In the genomic region with DNA sequence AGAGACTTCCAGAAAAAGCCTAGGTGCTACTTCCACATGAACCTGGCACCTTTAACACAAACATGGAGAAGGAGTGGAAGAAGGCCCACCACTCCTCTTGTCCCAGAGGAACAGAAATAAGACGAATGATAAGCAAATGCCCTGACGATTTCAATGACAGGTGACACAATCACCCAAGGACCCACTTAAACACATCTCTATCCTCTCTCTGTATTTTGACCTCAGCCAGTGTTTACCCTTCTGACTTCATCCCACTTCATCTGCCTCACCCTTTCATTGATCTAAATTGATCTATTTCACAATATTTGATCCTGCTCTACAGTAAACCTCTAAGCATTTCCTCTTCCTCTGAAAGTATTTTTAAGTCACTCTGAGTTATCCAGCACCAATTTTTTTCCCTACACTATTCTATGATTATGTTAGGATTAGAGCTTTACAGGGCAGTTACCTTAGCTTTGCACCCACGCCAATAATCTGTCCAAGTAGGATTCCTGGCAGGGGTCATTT, we compare ENCODE assay signal across 1 cellular context.
TF ChIP-seq lines count a peak whose summit lies in the region.

No MANE protein-coding gene starts in this region.

TF ChIP-seq in HepG2, 621 proteins besides CTCF, POLR2A, EP300 and RAD21 (continued from another document and continues in another):
- TF ChIP-seq, protein P1, sequence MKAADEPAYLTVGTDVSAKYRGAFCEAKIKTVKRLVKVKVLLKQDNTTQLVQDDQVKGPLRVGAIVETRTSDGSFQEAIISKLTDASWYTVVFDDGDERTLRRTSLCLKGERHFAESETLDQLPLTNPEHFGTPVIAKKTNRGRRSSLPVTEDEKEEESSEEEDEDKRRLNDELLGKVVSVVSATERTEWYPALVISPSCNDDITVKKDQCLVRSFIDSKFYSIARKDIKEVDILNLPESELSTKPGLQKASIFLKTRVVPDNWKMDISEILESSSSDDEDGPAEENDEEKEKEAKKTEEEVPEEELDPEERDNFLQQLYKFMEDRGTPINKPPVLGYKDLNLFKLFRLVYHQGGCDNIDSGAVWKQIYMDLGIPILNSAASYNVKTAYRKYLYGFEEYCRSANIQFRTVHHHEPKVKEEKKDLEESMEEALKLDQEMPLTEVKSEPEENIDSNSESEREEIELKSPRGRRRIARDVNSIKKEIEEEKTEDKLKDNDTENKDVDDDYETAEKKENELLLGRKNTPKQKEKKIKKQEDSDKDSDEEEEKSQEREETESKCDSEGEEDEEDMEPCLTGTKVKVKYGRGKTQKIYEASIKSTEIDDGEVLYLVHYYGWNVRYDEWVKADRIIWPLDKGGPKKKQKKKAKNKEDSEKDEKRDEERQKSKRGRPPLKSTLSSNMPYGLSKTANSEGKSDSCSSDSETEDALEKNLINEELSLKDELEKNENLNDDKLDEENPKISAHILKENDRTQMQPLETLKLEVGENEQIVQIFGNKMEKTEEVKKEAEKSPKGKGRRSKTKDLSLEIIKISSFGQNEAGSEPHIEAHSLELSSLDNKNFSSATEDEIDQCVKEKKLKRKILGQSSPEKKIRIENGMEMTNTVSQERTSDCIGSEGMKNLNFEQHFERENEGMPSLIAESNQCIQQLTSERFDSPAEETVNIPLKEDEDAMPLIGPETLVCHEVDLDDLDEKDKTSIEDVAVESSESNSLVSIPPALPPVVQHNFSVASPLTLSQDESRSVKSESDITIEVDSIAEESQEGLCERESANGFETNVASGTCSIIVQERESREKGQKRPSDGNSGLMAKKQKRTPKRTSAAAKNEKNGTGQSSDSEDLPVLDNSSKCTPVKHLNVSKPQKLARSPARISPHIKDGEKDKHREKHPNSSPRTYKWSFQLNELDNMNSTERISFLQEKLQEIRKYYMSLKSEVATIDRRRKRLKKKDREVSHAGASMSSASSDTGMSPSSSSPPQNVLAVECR (CRISPR knock-in tag; IDR thresholded peaks at IDR 0.05; ENCODE audit: borderline replicate concordance): peak; percentile 62; the same call in 1 of the 2 replicates
- no peak for TF ChIP-seq ZNF672 (CRISPR knock-in tag; IDR thresholded peaks at IDR 0.05)
- peak; percentile 46; the same call in 1 of the 2 replicates for TF ChIP-seq THRA (CRISPR knock-in tag; IDR thresholded peaks at IDR 0.05; ENCODE audit: borderline replicate concordance)
- TF ChIP-seq ZNF329 (CRISPR knock-in tag; IDR thresholded peaks at IDR 0.05; ENCODE audit: low read depth): no peak
- TF ChIP-seq TP53 (CRISPR knock-in tag; conservative IDR thresholded peaks at IDR 0.05): no peak
- peak; percentile 69; the same call in 1 of the 2 replicates for TF ChIP-seq ATF1 (CRISPR knock-in tag; IDR thresholded peaks at IDR 0.05)
- TF ChIP-seq BCL3 (CRISPR knock-in tag; IDR thresholded peaks at IDR 0.05): no peak
- peak; percentile 88 for TF ChIP-seq ZNF503 (CRISPR knock-in tag; IDR thresholded peaks at IDR 0.05)
- peak; percentile 68; the same call in 1 of the 2 replicates for TF ChIP-seq KAT8 (CRISPR knock-in tag; IDR thresholded peaks at IDR 0.05)
- no peak for TF ChIP-seq ZFP90 (CRISPR knock-in tag; IDR thresholded peaks at IDR 0.05; ENCODE audit: borderline replicate concordance)
- no peak for TF ChIP-seq ZNF747 (CRISPR knock-in tag; IDR thresholded peaks at IDR 0.05; ENCODE audit: borderline replicate concordance)
- TF ChIP-seq, protein P2, sequence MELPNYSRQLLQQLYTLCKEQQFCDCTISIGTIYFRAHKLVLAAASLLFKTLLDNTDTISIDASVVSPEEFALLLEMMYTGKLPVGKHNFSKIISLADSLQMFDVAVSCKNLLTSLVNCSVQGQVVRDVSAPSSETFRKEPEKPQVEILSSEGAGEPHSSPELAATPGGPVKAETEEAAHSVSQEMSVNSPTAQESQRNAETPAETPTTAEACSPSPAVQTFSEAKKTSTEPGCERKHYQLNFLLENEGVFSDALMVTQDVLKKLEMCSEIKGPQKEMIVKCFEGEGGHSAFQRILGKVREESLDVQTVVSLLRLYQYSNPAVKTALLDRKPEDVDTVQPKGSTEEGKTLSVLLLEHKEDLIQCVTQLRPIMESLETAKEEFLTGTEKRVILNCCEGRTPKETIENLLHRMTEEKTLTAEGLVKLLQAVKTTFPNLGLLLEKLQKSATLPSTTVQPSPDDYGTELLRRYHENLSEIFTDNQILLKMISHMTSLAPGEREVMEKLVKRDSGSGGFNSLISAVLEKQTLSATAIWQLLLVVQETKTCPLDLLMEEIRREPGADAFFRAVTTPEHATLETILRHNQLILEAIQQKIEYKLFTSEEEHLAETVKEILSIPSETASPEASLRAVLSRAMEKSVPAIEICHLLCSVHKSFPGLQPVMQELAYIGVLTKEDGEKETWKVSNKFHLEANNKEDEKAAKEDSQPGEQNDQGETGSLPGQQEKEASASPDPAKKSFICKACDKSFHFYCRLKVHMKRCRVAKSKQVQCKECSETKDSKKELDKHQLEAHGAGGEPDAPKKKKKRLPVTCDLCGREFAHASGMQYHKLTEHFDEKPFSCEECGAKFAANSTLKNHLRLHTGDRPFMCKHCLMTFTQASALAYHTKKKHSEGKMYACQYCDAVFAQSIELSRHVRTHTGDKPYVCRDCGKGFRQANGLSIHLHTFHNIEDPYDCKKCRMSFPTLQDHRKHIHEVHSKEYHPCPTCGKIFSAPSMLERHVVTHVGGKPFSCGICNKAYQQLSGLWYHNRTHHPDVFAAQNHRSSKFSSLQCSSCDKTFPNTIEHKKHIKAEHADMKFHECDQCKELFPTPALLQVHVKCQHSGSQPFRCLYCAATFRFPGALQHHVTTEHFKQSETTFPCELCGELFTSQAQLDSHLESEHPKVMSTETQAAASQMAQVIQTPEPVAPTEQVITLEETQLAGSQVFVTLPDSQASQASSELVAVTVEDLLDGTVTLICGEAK (IDR thresholded peaks at IDR 0.05): no peak
- TF ChIP-seq, protein P2 (CRISPR knock-in tag; IDR thresholded peaks at IDR 0.05): no peak; the same call in 1 of the 2 replicates
- no peak for TF ChIP-seq ZNF225 (CRISPR knock-in tag; IDR thresholded peaks at IDR 0.05)
- no peak for TF ChIP-seq ZNF562 (CRISPR knock-in tag; IDR thresholded peaks at IDR 0.05; ENCODE audit: borderline replicate concordance)
- no peak; the same call in 1 of the 2 replicates for TF ChIP-seq GATAD1 (CRISPR knock-in tag; IDR thresholded peaks at IDR 0.05)
- TF ChIP-seq MYC (CRISPR knock-in tag; IDR thresholded peaks at IDR 0.05; ENCODE audit: borderline replicate concordance): no peak
- TF ChIP-seq, protein P3, sequence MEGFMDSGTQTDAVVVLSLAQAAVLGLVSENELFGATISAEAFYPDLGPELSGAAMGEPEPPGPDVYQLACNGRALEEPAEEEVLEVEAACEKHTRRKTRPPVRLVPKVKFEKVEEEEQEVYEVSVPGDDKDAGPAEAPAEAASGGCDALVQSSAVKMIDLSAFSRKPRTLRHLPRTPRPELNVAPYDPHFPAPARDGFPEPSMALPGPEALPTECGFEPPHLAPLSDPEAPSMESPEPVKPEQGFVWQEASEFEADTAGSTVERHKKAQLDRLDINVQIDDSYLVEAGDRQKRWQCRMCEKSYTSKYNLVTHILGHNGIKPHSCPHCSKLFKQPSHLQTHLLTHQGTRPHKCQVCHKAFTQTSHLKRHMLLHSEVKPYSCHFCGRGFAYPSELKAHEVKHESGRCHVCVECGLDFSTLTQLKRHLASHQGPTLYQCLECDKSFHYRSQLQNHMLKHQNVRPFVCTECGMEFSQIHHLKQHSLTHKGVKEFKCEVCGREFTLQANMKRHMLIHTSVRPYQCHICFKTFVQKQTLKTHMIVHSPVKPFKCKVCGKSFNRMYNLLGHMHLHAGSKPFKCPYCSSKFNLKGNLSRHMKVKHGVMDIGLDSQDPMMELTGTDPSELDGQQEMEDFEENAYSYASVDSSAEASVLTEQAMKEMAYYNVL (CRISPR knock-in tag; IDR thresholded peaks at IDR 0.05; ENCODE audit: borderline replicate concordance): peak; percentile 83
- no peak for TF ChIP-seq PBX3 (CRISPR knock-in tag; IDR thresholded peaks at IDR 0.05; ENCODE audit: borderline replicate concordance)
- TF ChIP-seq SETDB1 (CRISPR knock-in tag; IDR thresholded peaks at IDR 0.05; ENCODE audit: borderline replicate concordance): no peak
- no peak for TF ChIP-seq PLRG1 (conservative IDR thresholded peaks at IDR 0.05)
- TF ChIP-seq ZMAT3 (CRISPR knock-in tag; conservative IDR thresholded peaks at IDR 0.05): no peak
- peak; percentile 76; the same call in 1 of the 2 replicates for TF ChIP-seq TRIM24 (CRISPR knock-in tag; IDR thresholded peaks at IDR 0.05)
- TF ChIP-seq ZNF441 (CRISPR knock-in tag; IDR thresholded peaks at IDR 0.05; ENCODE audit: borderline replicate concordance): no peak
- no peak for TF ChIP-seq MZF1 (CRISPR knock-in tag; IDR thresholded peaks at IDR 0.05; ENCODE audit: borderline replicate concordance)
- TF ChIP-seq ZNF605 (CRISPR knock-in tag; IDR thresholded peaks at IDR 0.05): peak; percentile 57; the same call in 1 of the 2 replicates
- TF ChIP-seq, protein P4, sequence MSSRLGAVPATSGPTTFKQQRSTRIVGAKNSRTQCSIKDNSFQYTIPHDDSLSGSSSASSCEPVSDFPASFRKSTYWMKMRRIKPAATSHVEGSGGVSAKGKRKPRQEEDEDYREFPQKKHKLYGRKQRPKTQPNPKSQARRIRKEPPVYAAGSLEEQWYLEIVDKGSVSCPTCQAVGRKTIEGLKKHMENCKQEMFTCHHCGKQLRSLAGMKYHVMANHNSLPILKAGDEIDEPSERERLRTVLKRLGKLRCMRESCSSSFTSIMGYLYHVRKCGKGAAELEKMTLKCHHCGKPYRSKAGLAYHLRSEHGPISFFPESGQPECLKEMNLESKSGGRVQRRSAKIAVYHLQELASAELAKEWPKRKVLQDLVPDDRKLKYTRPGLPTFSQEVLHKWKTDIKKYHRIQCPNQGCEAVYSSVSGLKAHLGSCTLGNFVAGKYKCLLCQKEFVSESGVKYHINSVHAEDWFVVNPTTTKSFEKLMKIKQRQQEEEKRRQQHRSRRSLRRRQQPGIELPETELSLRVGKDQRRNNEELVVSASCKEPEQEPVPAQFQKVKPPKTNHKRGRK (CRISPR knock-in tag; IDR thresholded peaks at IDR 0.05): no peak
- TF ChIP-seq CBX1 (IDR thresholded peaks at IDR 0.05; ENCODE audit: low read depth): no peak
